In genomic region chr4:128737098-128737513, GRCh38 we compare ENCODE assay signal across 1 cellular context.
TF ChIP-seq lines count a peak whose summit lies in the region.

No MANE protein-coding gene starts in this region.

TF ChIP-seq in H1, 55 proteins besides CTCF, POLR2A, EP300 and RAD21:
- no peak for TF ChIP-seq CREB1 (IDR thresholded peaks at IDR 0.05)
- no peak for TF ChIP-seq RNF2 (IDR thresholded peaks at IDR 0.05; ENCODE audit: borderline replicate concordance, low read depth, low read length, missing control alignments, poor library complexity, severe bottlenecking)
- peak; percentile 85 for TF ChIP-seq YY1 (IDR thresholded peaks at IDR 0.05; ENCODE audit: low read depth, low read length)
- peak; percentile 40; the same call in 1 of the 2 replicates for TF ChIP-seq CEBPB (IDR thresholded peaks at IDR 0.05; ENCODE audit: low read depth, low read length)
- no peak for TF ChIP-seq SIN3A (conservative IDR thresholded peaks at IDR 0.05 in 1 of 2, IDR thresholded peaks at IDR 0.05 in 1 of 2; ENCODE audit: low read depth in 1 of 2, low read length in 2 of 2)
- no peak for TF ChIP-seq POLR2AphosphoS5 (IDR thresholded peaks at IDR 0.05; ENCODE audit: low read depth, low read length)
